In the genomic region with DNA sequence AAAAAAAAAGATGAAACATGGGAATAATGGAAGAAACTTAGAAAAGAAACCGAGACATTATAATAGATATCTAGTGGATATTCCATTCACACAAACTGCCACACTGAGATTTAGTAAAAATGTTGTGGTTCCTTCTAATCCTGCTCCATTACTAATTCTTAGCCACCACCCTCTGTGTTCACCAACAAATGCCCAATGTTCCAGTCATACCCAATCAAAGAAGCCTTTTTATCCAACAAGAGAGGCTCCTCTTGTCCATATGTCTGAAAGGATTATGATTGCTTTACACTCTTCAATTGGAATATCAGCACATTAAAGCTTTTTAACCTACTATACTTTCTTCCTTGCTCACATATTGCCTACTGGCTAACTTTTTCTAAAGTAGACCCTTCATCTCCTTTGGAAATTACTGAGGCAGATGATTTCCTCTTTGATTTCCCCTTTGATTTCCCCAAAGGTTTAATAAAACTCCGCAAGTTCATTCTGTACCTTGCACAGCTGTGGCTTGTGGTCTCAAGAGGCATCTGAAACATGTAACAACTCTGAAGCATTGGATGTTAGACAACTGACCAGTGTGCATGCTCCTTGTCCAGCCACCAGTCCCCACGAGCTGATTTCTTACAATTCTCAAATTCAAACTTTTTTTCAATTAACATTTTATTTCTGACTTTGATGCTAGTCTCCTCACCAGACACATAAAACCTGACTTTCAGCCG, we compare ENCODE assay signal across 27 cellular contexts.
DNase-seq lines count a peak whose midpoint lies in the region; ATAC-seq lines count a peak whose summit lies in the region.
"Had no signal": no experiment of that assay in that cellular context is flagged by ENCODE, and none has a peak within 500 bp of the region (broad histone marks: within the 10 kb centered on the region; RNA-seq: fewer than 3 reads in every experiment).

No MANE protein-coding gene starts in this region.

- H4K20me1 ChIP-seq in BLaER1 treated with 17β-estradiol and CSF1 and Interleukin-3, amounts not matched to agents 10 nM and 100 nM = no peaks in the 10 kb centered on the region

- peaks cover 0 to 23% (median 17%) of the 10 kb centered on the region in 10 experiments; a peak in 17 of 20 replicates for H3K4me1 ChIP-seq in BLaER1 treated with 17β-estradiol and CSF1 and Interleukin-3, amounts not matched to agents 10 nM and 100 nM
- H3K4me1 ChIP-seq: Caco-2, lower lobe of right lung, psoas muscle had no signal

- no peaks in the 10 kb centered on the region for H3K27me3 ChIP-seq in BLaER1 treated with 17β-estradiol and CSF1 and Interleukin-3, amounts not matched to agents 10 nM and 100 nM
- H3K27me3 ChIP-seq: cardiac muscle cell had no signal

- H3K36me3 ChIP-seq in BLaER1 treated with 17β-estradiol and CSF1 and Interleukin-3, amounts not matched to agents 10 nM and 100 nM = no peaks in the 10 kb centered on the region
- H3K36me3 ChIP-seq: cardiac muscle cell, lower lobe of right lung had no signal

- DNase-seq in M059J (ENCODE audit: low read depth) = peak; percentile 64
- DNase-seq in astrocyte of the hippocampus (ENCODE audit: low read depth, low spot score) = peak; percentile 88
- peak; percentile 75 for DNase-seq in myocyte (ENCODE audit: low read depth)
- DNase-seq in D341Med (ENCODE audit: low spot score) = no peak
- no peak for DNase-seq in retina
- DNase-seq: activated CD4-positive, alpha-beta T cell treated with anti-CD3 and anti-CD28 coated beads, Interleukin-2, amount 50 U/mL, for 48 hours; activated CD4-positive, CD25-positive, alpha-beta regulatory T cell treated with anti-CD3 and anti-CD28 coated beads, Interleukin-2, amount 50 U/mL, for 72 hours; activated naive CD4-positive, alpha-beta T cell treated with anti-CD3 and anti-CD28 coated beads, Interleukin-2, amount 50 U/mL, for 16 hours; amniotic stem cell; C1 segment of cervical spinal cord; Caco-2; cortex of kidney; DMS79; GM23248; lower lobe of right lung; NCI-H1048; NCI-H1694; NK-92 treated with Interleukin-12 subunit alpha and Interleukin-12 subunit beta, amount 100 ng/mL, for 24 hours; psoas muscle; trophoblast cell had no signal

- H3K4me3 ChIP-seq in BLaER1 treated with 17β-estradiol and CSF1 and Interleukin-3, amounts not matched to agents 10 nM and 100 nM = no peak overlapping the region
- H3K4me3 ChIP-seq: cardiac muscle cell, GM23248, lower lobe of right lung, psoas muscle had no signal

- H3K9ac ChIP-seq in BLaER1 treated with 17β-estradiol and CSF1 and Interleukin-3, amounts not matched to agents 10 nM and 100 nM = no peak overlapping the region
- H3K9ac ChIP-seq: GM23248 had no signal

- ATAC-seq in HG03378 (IDR thresholded peaks at IDR 0.05; ENCODE audit: unreplicated experiment) = no peak
- ATAC-seq in GM21390 (IDR thresholded peaks at IDR 0.05; ENCODE audit: unreplicated experiment) = no peak
- ATAC-seq: activated T-helper 17 cell treated with anti-CD3 and anti-CD28 coated beads, Interleukin-2, amount 50 U/mL, for 72 hours; lower lobe of right lung; natural killer cell treated with Interleukin-12 subunit alpha and Interleukin-12 subunit beta and Interleukin-15 and Interleukin-18, amount 100 ng/mL, for 72 hours; stimulated activated memory B cell treated with anti-CD40 and anti-IgM and Interleukin-4, amounts not matched to agents 10 μg/mL and 1 μg/mL and 100 μg/mL, for 72 hours had no signal

- H3K9me3 ChIP-seq in BLaER1 treated with 17β-estradiol and CSF1 and Interleukin-3, amounts not matched to agents 10 nM and 100 nM (replicated peaks in 1 of 11) = no peaks in the 10 kb centered on the region
- H3K9me3 ChIP-seq: Caco-2, lower lobe of right lung, psoas muscle had no signal

- peak overlapping the region in 9 of 11 experiments; percentile 4 to 73 (median 54); a peak in 16 of 22 replicates for H3K4me2 ChIP-seq in BLaER1 treated with 17β-estradiol and CSF1 and Interleukin-3, amounts not matched to agents 10 nM and 100 nM

- 0 out of 22 replicates have a peak overlapping the region, but pooled peaks of 1 of the 11 experiments have one; percentile 1 for H3K27ac ChIP-seq in BLaER1 treated with 17β-estradiol and CSF1 and Interleukin-3, amounts not matched to agents 10 nM and 100 nM
- H3K27ac ChIP-seq: cardiac muscle cell, GM23248, lower lobe of right lung, psoas muscle had no signal

Comparison
In these comparisons a context has a peak if more than half of its experiments do, and no peak if none do; other contexts are left out.
1. DNase-seq: peak in M059J (single experiment), astrocyte of the hippocampus (single experiment) and myocyte (single experiment); none in D341Med (single experiment) and retina (single experiment).